8 cellular contexts compared by ENCODE assay signal in genomic region chr2:218898109-218898878, GRCh38. TPM values are rescaled to one million over a fixed set of nuclear protein-coding genes. Genes with fewer than 3 reads are reported as not detected.
DNase-seq lines count a peak whose midpoint lies in the region; ATAC-seq and TF ChIP-seq lines count a peak whose summit lies in the region.

No MANE protein-coding gene starts in this region.

- H4K20me1 ChIP-seq in BLaER1, result peaks cover 18% of the 10 kb centered on the region

- 3 to 11% (median 4%) methylated on average over 21 to 52 of the region's 52 CpGs for WGBS in spleen, 5 donors

- peak overlapping the region; percentile 83 for H3K4me3 Mint-ChIP-seq in activated naive CD8-positive, alpha-beta T cell

- H3K27ac Mint-ChIP-seq in activated naive CD8-positive, alpha-beta T cell, result no peak overlapping the region

- no peaks in the 10 kb centered on the region for H3K36me3 ChIP-seq in BLaER1
- H3K36me3 ChIP-seq in spleen, result no peaks in the 10 kb centered on the region

- no peak for TF ChIP-seq POLR2A in spleen (IDR thresholded peaks at IDR 0.05)

- no peaks in the 10 kb centered on the region for H3K9me3 Mint-ChIP-seq in activated naive CD8-positive, alpha-beta T cell (ENCODE audit: low read depth)

- no peak overlapping the region for H3K9ac ChIP-seq in BLaER1

- H3K27me3 ChIP-seq in BLaER1, result peaks cover 43% of the 10 kb centered on the region
- peaks cover 0 to 97% (median 37%) of the 10 kb centered on the region in 7 donors for H3K27me3 ChIP-seq in spleen (replicated peaks in 1 of 7)

- no peak overlapping the region for H3K27ac ChIP-seq in BLaER1
- peak overlapping the region in 1 of 8 donors; percentile 86 for H3K27ac ChIP-seq in spleen

- DNase-seq in HT1080 (ENCODE audit: low read depth) (peak; percentile 29), left cardiac atrium (peak; percentile 79), spleen (peak; percentile 94)

- H3K36me3 Mint-ChIP-seq in activated naive CD8-positive, alpha-beta T cell, result peaks cover 2% of the 10 kb centered on the region

- intact Hi-C loops in left cardiac atrium (cut with DNase I), result no loop called here
- intact Hi-C loops in spleen (cut with DNase I; ENCODE audit: low total_unique reads), result loop anchor here (1.0 to 2.0 kb wide), 2 partner anchors 22 to 47 kb away; no protein-coding TSS in a partner anchor

- peak overlapping the region; percentile 100 for H3K4me2 ChIP-seq in BLaER1

- H3K4me1 ChIP-seq in BLaER1 (peaks cover 57% of the 10 kb centered on the region), spleen (peaks cover 28 to 56% (median 53%) of the 10 kb centered on the region in 6 donors)

- peak; percentile 92 to 99 (median 96) for TF ChIP-seq CTCF in spleen (IDR thresholded peaks at IDR 0.05 in 8 of 11, conservative IDR thresholded peaks at IDR 0.05 in 3 of 11)

- H3K9me3 ChIP-seq in BLaER1 (no peaks in the 10 kb centered on the region), spleen (no peaks in the 10 kb centered on the region)

- peak; percentile 38 for ATAC-seq in GM19043 (IDR thresholded peaks at IDR 0.05; ENCODE audit: low read depth, unreplicated experiment)
- ATAC-seq in SK-N-SH treated with all-trans-retinoic acid at 6 μM for 48 hours, result peak; percentile 88
- ATAC-seq in left cardiac atrium, result peak; percentile 80 to 83
- no peak for ATAC-seq in HG02840 (IDR thresholded peaks at IDR 0.05; ENCODE audit: low FRiP score, unreplicated experiment)

- H3K4me3 ChIP-seq in BLaER1 (peak overlapping the region; percentile 64), spleen (peak overlapping the region in 4 of 8 donors; percentile 9 to 67 (median 36))

- H3K27me3 Mint-ChIP-seq in activated naive CD8-positive, alpha-beta T cell, result peaks cover 22% of the 10 kb centered on the region

- H3K4me1 Mint-ChIP-seq in activated naive CD8-positive, alpha-beta T cell (ENCODE audit: low read depth), result peaks cover 39% of the 10 kb centered on the region

TF ChIP-seq in SK-N-SH treated with all-trans-retinoic acid at 6 μM for 48 hours, 23 proteins besides CTCF, POLR2A, EP300 and RAD21:
- no peak for TF ChIP-seq ESRRG (CRISPR knock-in tag; IDR thresholded peaks at IDR 0.05)
- peak; percentile 71; the same call in 1 of the 2 replicates for TF ChIP-seq TCF4 (CRISPR knock-in tag; IDR thresholded peaks at IDR 0.05; ENCODE audit: borderline replicate concordance)
- no peak for TF ChIP-seq TSHZ2 (CRISPR knock-in tag; IDR thresholded peaks at IDR 0.05)
TF ChIP-seq in SK-N-SH treated with all-trans-retinoic acid at 6 μM for 48 hours: peak in this region for 1.

RNA-seq across cellular contexts. Expression of gene WNT10A, which starts 17.6 kb away (rescaled TPM):
- 0.20 TPM in 1 of 2 replicates, not detected in the other for total RNA-seq in HT1080 (2014; rRNA removed; shearing (Covaris generic))
- polyA plus RNA-seq in HT1080 (2015; cell fraction: cytosol; rRNA removed), result 0.27 TPM in 1 of 2 replicates, not detected in the other
- 0.11 and 0.16 TPM in 2 replicates for polyA plus RNA-seq in HT1080 (2015; cell fraction: nucleus; rRNA removed)
- total RNA-seq in left cardiac atrium, result under 1 TPM in 1 of 2 donors, not detected in 1; 0.52 TPM
- 1 to 10 TPM; 1.6 to 7.9 (median 3.5) TPM for total RNA-seq in spleen
- 1 to 10 TPM; 1.5 to 2.5 (median 1.5) TPM for polyA plus RNA-seq in spleen

RNA-seq across cellular contexts. Expression of gene WNT6, which starts 38.7 kb away (rescaled TPM):
- not detected in 2 replicates for total RNA-seq in HT1080 (2014; rRNA removed; shearing (Covaris generic))
- polyA plus RNA-seq in HT1080 (2015; cell fraction: cytosol; rRNA removed), result 0.05 TPM in 1 of 2 replicates, not detected in the other
- not detected in 2 replicates for polyA plus RNA-seq in HT1080 (2015; cell fraction: nucleus; rRNA removed)
- total RNA-seq in left cardiac atrium (1 to 10 TPM; 1.8 TPM), spleen (10 to 100 TPM in 3 of 7 donors, 1 to 10 TPM in 4; 2.2 to 10.9 (median 10.0) TPM)
- 1 to 10 TPM; 1.1 to 4.0 (median 1.1) TPM for polyA plus RNA-seq in spleen

Comparison
In these comparisons a context has a peak if more than half of its experiments do, and no peak if none do; other contexts are left out.
1. DNase-seq: peak in every context shown above with its lines; median percentile 94 in spleen; 79 in left cardiac atrium; 29 in HT1080.